8 cellular contexts compared by ENCODE assay signal in genomic region chr19:15200575-15201364, GRCh38.
DNase-seq lines count a peak whose midpoint lies in the region; ATAC-seq and TF ChIP-seq lines count a peak whose summit lies in the region.

Gene NOTCH3, minus strand, starts transcription at chr19:15200995. Its CDS starts 90 bp downstream, at chr19:15200905.

- TF ChIP-seq CTCF in AG04449 (IDR thresholded peaks at IDR 0.05; ENCODE audit: insufficient read depth, low read length, missing control alignments) (no peak), LNCaP clone FGC (IDR thresholded peaks at IDR 0.05; ENCODE audit: control insufficient read depth, extremely low read depth, insufficient read depth) (no peak), nephron (IDR thresholded peaks at IDR 0.05; ENCODE audit: unreplicated experiment in 3 of 3) (no peak)

- peak within 1 kb of the TSS; percentile 60 for H3K27ac ChIP-seq in epithelial cell of prostate

- no peak for ATAC-seq in HG02571 (IDR thresholded peaks at IDR 0.05; ENCODE audit: unreplicated experiment)

- H3K36me3 Mint-ChIP-seq in nephron (ENCODE audit: low read depth): peaks cover 18% of the 10 kb centered on the region

- H3K27me3 Mint-ChIP-seq in nephron (ENCODE audit: low read depth): no peaks in the 10 kb centered on the region

- CTCF ChIA-PET in AG04449 (lab: Yijun Ruan, JAX): interaction anchor here (1.0 to 2.3 kb wide), 2 partner anchors 46 to 49 kb away, joined by 3 to 9 read pairs; no protein-coding TSS in a partner anchor

- H3K4me3 ChIP-seq in AG04449 (ENCODE audit: low read depth, low read length): peak within 1 kb of the TSS; percentile 82
- H3K4me3 ChIP-seq in LNCaP clone FGC (ENCODE audit: low read depth, low read length): peak within 1 kb of the TSS; percentile 66

- peak within 1 kb of the TSS; percentile 84 to 86 (median 85) for H3K4me3 Mint-ChIP-seq in nephron

- no peaks in the 10 kb centered on the region for H3K9me3 Mint-ChIP-seq in nephron

- peaks cover 30% of the 10 kb centered on the region for H3K4me1 Mint-ChIP-seq in nephron

- POLR2A ChIA-PET in AG04449 (lab: Yijun Ruan, JAX): no interaction called here

- no peak for DNase-seq in AG04449 (ENCODE audit: low read depth, low spot score)
- DNase-seq in LNCaP clone FGC (ENCODE audit: low read depth): no peak
- DNase-seq in epithelial cell of prostate (ENCODE audit: low read depth, low spot score): no peak
- DNase-seq in NK-92 (lab: John Stamatoyannopoulos, UW; ENCODE audit: unreplicated experiment): no peak
- no peak for DNase-seq in GDM1 (lab: John Stamatoyannopoulos, UW)
- no peak for DNase-seq in NCI-H1092 treated with DMSO at 0.1 percent for 48 hours (lab: John Stamatoyannopoulos, UW)

- peak within 1 kb of the TSS in 2 of 3 experiments; percentile 63 to 88 for H3K27ac Mint-ChIP-seq in nephron
